Comparison of ENCODE assay signal across 3 cellular contexts in genomic region chr10:79303631-79304478, GRCh38.
TF ChIP-seq lines count a peak whose summit lies in the region.

No MANE protein-coding gene starts in this region.

TF ChIP-seq in SK-N-SH, 30 proteins besides CTCF, POLR2A, EP300 and RAD21 (continues in another document):
- TF ChIP-seq TEAD4 (IDR thresholded peaks at IDR 0.05; ENCODE audit: borderline replicate concordance, insufficient read depth) (no peak), JUND (IDR thresholded peaks at IDR 0.05) (no peak), USF1 (IDR thresholded peaks at IDR 0.05; ENCODE audit: borderline replicate concordance, low read depth) (no peak), USF2 (IDR thresholded peaks at IDR 0.05; ENCODE audit: borderline replicate concordance, low read depth, low read length) (no peak), RXRA (IDR thresholded peaks at IDR 0.05; ENCODE audit: borderline replicate concordance, low read depth) (no peak), GATA2 (CRISPR knock-in tag; IDR thresholded peaks at IDR 0.05) (peak; percentile 37), GABPA (IDR thresholded peaks at IDR 0.05; ENCODE audit: low read depth) (no peak), CHD2 (IDR thresholded peaks at IDR 0.05; ENCODE audit: low read length, partially characterized antibody) (peak; percentile 7), NRF1 (IDR thresholded peaks at IDR 0.05; ENCODE audit: low read depth, low read length) (no peak), RCOR1 (IDR thresholded peaks at IDR 0.05; ENCODE audit: low read length) (peak; percentile 88), FOSL2 (IDR thresholded peaks at IDR 0.05; ENCODE audit: borderline replicate concordance, low read depth) (no peak), MEF2A (IDR thresholded peaks at IDR 0.05; ENCODE audit: borderline replicate concordance, low read depth) (no peak), REST (IDR thresholded peaks at IDR 0.05; ENCODE audit: low read depth, low read length) (no peak), IRF3 (IDR thresholded peaks at IDR 0.05; ENCODE audit: low read depth, low read length) (no peak)

TF ChIP-seq in SK-N-SH treated with all-trans-retinoic acid at 6 μM for 48 hours, 23 proteins besides CTCF, POLR2A, EP300 and RAD21 (continues in another document):
- TF ChIP-seq ZFP30 (CRISPR knock-in tag; IDR thresholded peaks at IDR 0.05) = no peak
- TF ChIP-seq ZC3H10 (CRISPR knock-in tag; IDR thresholded peaks at IDR 0.05) = no peak
- TF ChIP-seq ISL1 (CRISPR knock-in tag; IDR thresholded peaks at IDR 0.05) = no peak
- no peak for TF ChIP-seq ARNTL (CRISPR knock-in tag; IDR thresholded peaks at IDR 0.05; ENCODE audit: borderline replicate concordance, low read depth)
- TF ChIP-seq TSHZ2 (CRISPR knock-in tag; IDR thresholded peaks at IDR 0.05) = no peak
- TF ChIP-seq POU6F1 (CRISPR knock-in tag; IDR thresholded peaks at IDR 0.05; ENCODE audit: borderline replicate concordance, low read depth) = no peak
- no peak for TF ChIP-seq TOX (CRISPR knock-in tag; IDR thresholded peaks at IDR 0.05; ENCODE audit: borderline replicate concordance)
- no peak for TF ChIP-seq ZFP3 (CRISPR knock-in tag; IDR thresholded peaks at IDR 0.05)
- TF ChIP-seq ZNF565 (CRISPR knock-in tag; conservative IDR thresholded peaks at IDR 0.05; ENCODE audit: low read depth) = no peak
- TF ChIP-seq OSR1 (CRISPR knock-in tag; IDR thresholded peaks at IDR 0.05) = no peak
- TF ChIP-seq TCF4 (CRISPR knock-in tag; IDR thresholded peaks at IDR 0.05; ENCODE audit: borderline replicate concordance) = no peak
- no peak for TF ChIP-seq PPARA (CRISPR knock-in tag; IDR thresholded peaks at IDR 0.05; ENCODE audit: borderline replicate concordance)
- TF ChIP-seq CREB5 (CRISPR knock-in tag; IDR thresholded peaks at IDR 0.05; ENCODE audit: low read depth) = no peak
- no peak for TF ChIP-seq PATZ1 (CRISPR knock-in tag; IDR thresholded peaks at IDR 0.05; ENCODE audit: borderline replicate concordance)
- TF ChIP-seq SNAI2 (CRISPR knock-in tag; IDR thresholded peaks at IDR 0.05) = no peak

TF ChIP-seq in H1, 55 proteins besides CTCF, POLR2A, EP300 and RAD21:
- TF ChIP-seq POLR2AphosphoS5 (IDR thresholded peaks at IDR 0.05; ENCODE audit: low read depth, low read length) (0 out of 2 replicates have a peak, but pooled peaks have one; percentile 6), CBX8 (IDR thresholded peaks at IDR 0.05; ENCODE audit: borderline replicate concordance, low read depth, low read length) (no peak)
